Comparison of ENCODE assay signal across 19 cellular contexts in the genomic region with DNA sequence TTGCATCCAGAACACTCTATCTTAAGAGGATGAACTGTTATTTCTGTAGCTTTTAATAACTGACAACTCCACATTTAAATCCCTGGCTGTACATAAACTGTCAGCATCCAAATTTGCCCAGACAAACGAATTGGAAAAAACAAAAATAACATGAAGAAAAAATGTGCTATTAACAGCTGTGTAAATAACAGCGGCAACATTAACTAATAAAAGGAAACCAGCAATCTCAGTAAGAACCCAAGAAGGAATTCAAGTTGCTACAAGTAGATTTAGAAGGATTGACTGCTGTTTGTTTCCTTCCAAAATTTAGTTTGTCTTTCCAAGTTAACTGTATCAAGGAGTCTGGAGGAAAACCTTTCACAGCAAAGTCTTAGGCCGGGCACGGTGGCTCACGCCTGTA.
"Had no signal": no experiment of that assay in that cellular context is flagged by ENCODE, and none has a peak within 500 bp of the region (broad histone marks: within the 10 kb centered on the region; RNA-seq: fewer than 3 reads in every experiment).

No MANE protein-coding gene starts in this region.

- H3K27me3 ChIP-seq: brain microvascular endothelial cell, colonic mucosa, neural progenitor cell, transverse colon had no signal

- H2AFZ ChIP-seq: neural progenitor cell had no signal

- H3K36me3 ChIP-seq: brain microvascular endothelial cell, colonic mucosa, transverse colon had no signal

- ATAC-seq: left lobe of liver; natural killer cell treated with Interleukin-12 subunit alpha and Interleukin-12 subunit beta and Interleukin-15 and Interleukin-18, amount 100 ng/mL, for 72 hours; psoas muscle; stimulated activated effector memory CD8-positive, alpha-beta T cell treated with anti-CD3 and anti-CD28 coated beads, Interleukin-12 subunit alpha, Interleukin-12 subunit beta, amount 100 ng/mL, for 72 hours had no signal

- H3K27ac ChIP-seq: colonic mucosa, neural progenitor cell, psoas muscle, transverse colon had no signal

- H3K9ac ChIP-seq: neural progenitor cell had no signal

- FAIRE-seq: frontal cortex had no signal

- H3K4me1 ChIP-seq: colonic mucosa, neural progenitor cell, psoas muscle, transverse colon had no signal

- H3K4me3 ChIP-seq: colonic mucosa, lung, neural progenitor cell, psoas muscle, smooth muscle cell, transverse colon had no signal

- H3K4me2 ChIP-seq: neural progenitor cell had no signal

- DNase-seq: brain microvascular endothelial cell; caudate nucleus; colonic mucosa; dermis blood vessel endothelial cell; islet precursor cell; mesendoderm; occipital lobe; psoas muscle; retina; stimulated activated CD4-positive, alpha-beta T cell treated with anti-CD3 and anti-CD28 coated beads, Interleukin-4, amount 100 ng/mL, for 1 hour; stimulated activated CD8-positive, alpha-beta memory T cell treated with anti-CD3 and anti-CD28 coated beads, Interleukin-4, amount 100 ng/mL, for 48 hours; transverse colon had no signal

- H3K9me3 ChIP-seq: colonic mucosa, psoas muscle, transverse colon had no signal
